ENCODE assay signal across 31 cellular contexts in the genomic region with DNA sequence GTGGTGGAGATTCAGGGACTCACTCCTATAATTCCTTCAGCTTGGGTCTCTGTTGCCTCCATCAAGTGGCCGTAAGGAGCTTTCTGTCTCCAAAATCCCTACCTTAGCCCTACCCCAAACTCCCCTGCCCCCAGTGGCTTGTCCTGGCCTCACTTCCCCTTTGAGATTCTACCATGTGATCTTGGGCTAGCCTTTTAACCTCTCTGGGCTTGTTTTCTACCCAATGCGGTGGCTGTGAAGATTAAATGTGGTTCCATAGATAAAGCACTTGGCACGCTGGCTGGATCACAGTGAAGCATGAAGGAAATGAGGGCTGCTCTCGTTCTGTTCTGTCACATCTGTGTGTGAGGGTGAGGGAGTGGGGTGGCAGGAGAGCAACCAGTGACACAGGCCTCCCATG. TPM values are rescaled to one million over a fixed set of nuclear protein-coding genes. Genes with fewer than 3 reads are reported as not detected.
DNase-seq lines count a peak whose midpoint lies in the region; ATAC-seq and TF ChIP-seq lines count a peak whose summit lies in the region.
"Had no signal": no experiment of that assay in that cellular context is flagged by ENCODE, and none has a peak within 500 bp of the region (broad histone marks: within the 10 kb centered on the region; RNA-seq: fewer than 3 reads in every experiment).

No MANE protein-coding gene starts in this region.

- no peak for TF ChIP-seq CTCF in hepatocyte (IDR thresholded peaks at IDR 0.05; ENCODE audit: poor library complexity)

- H3K4me1 Mint-ChIP-seq in dendritic cell treated with granulocyte-macrophage colony-stimulating factor and Interleukin-4, amounts not matched to agents 40 ng/mL and 50 ng/mL, for 4 days (ENCODE audit: low read depth) = peaks cover 59% of the 10 kb centered on the region
- H3K4me1 Mint-ChIP-seq: brain had no signal

- H3K36me3 ChIP-seq in BLaER1 treated with 17β-estradiol and CSF1 and Interleukin-3, amounts not matched to agents 10 nM and 100 nM = no peaks in the 10 kb centered on the region
- H3K36me3 ChIP-seq in hepatocyte (replicated peaks; ENCODE audit: insufficient read depth, low read depth) = no peaks in the 10 kb centered on the region
- H3K36me3 ChIP-seq: tibial nerve had no signal

- no peak overlapping the region for H3K27ac ChIP-seq in BLaER1 treated with 17β-estradiol and CSF1 and Interleukin-3, amounts not matched to agents 10 nM and 100 nM
- no peak overlapping the region for H3K27ac ChIP-seq in hepatocyte
- H3K27ac ChIP-seq: SK-N-MC, tibial nerve, VCaP had no signal

- no peaks in the 10 kb centered on the region for H3K27me3 ChIP-seq in BLaER1 treated with 17β-estradiol and CSF1 and Interleukin-3, amounts not matched to agents 10 nM and 100 nM
- peaks cover 6% of the 10 kb centered on the region for H3K27me3 ChIP-seq in hepatocyte
- H3K27me3 ChIP-seq: tibial nerve had no signal

- WGBS in hepatocyte (ENCODE audit: low lambda C conversion rate, missing lambda C conversion rate) = 63% methylated on average over 4 of the region's 4 CpGs

- no peaks in the 10 kb centered on the region for H3K79me2 ChIP-seq in hepatocyte

- DNase-seq in KBM-7 (peak; percentile 86), SKM-1 treated with dmso at 0.1 percent for 144 hours (lab: John Stamatoyannopoulos, UW; ENCODE audit: unreplicated experiment) (peak; percentile 74), inferior parietal cortex (ENCODE audit: extremely low spot score) (no peak), hepatocyte (ENCODE audit: low spot score) (no peak)
- DNase-seq: activated CD4-positive, alpha-beta T cell treated with anti-CD3 and anti-CD28 coated beads for 4 hours; activated CD8-positive, alpha-beta T cell treated with anti-CD3 and anti-CD28 coated beads, Interleukin-2, amount 10 ng/mL, durations not matched to agents 7 days and 5 days; amniotic stem cell; CD8-positive, alpha-beta memory T cell; DMS153; mucosa of descending colon; natural killer cell; NCI-H1417 treated with DMSO at 0.1 percent for 48 hours; NCI-H2081 treated with DMSO at 0.1 percent for 48 hours; NCI-H446 treated with DMSO at 0.1 percent for 48 hours; occipital lobe; stimulated activated CD4-positive, alpha-beta T cell treated with anti-CD3 and anti-CD28 coated beads, Interleukin-4, amount 100 ng/mL, for 24 hours; T-helper 17 cell had no signal

- 0 out of 22 replicates have a peak, but pooled peaks cover 0 to 10% (median 0%) of the 10 kb centered on the region in 11 experiments for H4K20me1 ChIP-seq in BLaER1 treated with 17β-estradiol and CSF1 and Interleukin-3, amounts not matched to agents 10 nM and 100 nM
- no peaks in the 10 kb centered on the region for H4K20me1 ChIP-seq in hepatocyte (ENCODE audit: insufficient read depth, poor library complexity, severe bottlenecking)

- in situ Hi-C loops in KBM-7 (cut with MboI; ENCODE audit: low pct_unique_long_range_greater_than_20kb, low sequenced_read_pairs) = no loop called here

- ATAC-seq in GM18870 (IDR thresholded peaks at IDR 0.05; ENCODE audit: unreplicated experiment) (no peak), HG02970 (IDR thresholded peaks at IDR 0.05; ENCODE audit: low FRiP score, unreplicated experiment) (no peak)
- ATAC-seq: activated CD8-positive, alpha-beta T cell treated with anti-CD3 and anti-CD28 coated beads, Interleukin-2, amount 10 ng/mL, durations not matched to agents 7 days and 5 days; activated T-helper 17 cell treated with anti-CD3 and anti-CD28 coated beads, Interleukin-2, amount 50 U/mL, for 72 hours; mucosa of descending colon; natural killer cell; T-helper 17 cell had no signal

- intact Hi-C loops in dendritic cell treated with granulocyte-macrophage colony-stimulating factor and Interleukin-4, amounts not matched to agents 40 ng/mL and 50 ng/mL, for 4 days (cut with micrococcal nuclease) = no loop called here

- H3K27ac Mint-ChIP-seq in dendritic cell treated with granulocyte-macrophage colony-stimulating factor and Interleukin-4, amounts not matched to agents 40 ng/mL and 50 ng/mL, for 4 days = peak overlapping the region; percentile 65
- H3K27ac Mint-ChIP-seq: activated CD8-positive, alpha-beta T cell treated with anti-CD3 and anti-CD28 coated beads, Interleukin-2, amount 10 ng/mL, durations not matched to agents 7 days and 5 days; activated naive CD4-positive, alpha-beta T cell treated with anti-CD3 and anti-CD28 coated beads, Interleukin-2, amount 50 U/mL, for 24 hours; activated T-helper 17 cell treated with anti-CD3 and anti-CD28 coated beads, Interleukin-2, amount 50 U/mL, for 72 hours; brain; natural killer cell had no signal

- H3K9me2 ChIP-seq in hepatocyte (replicated peaks; ENCODE audit: insufficient read depth) = no peaks in the 10 kb centered on the region

- peaks cover 15 to 24% (median 19%) of the 10 kb centered on the region in 10 experiments; a peak in 19 of 20 replicates for H3K4me1 ChIP-seq in BLaER1 treated with 17β-estradiol and CSF1 and Interleukin-3, amounts not matched to agents 10 nM and 100 nM
- H3K4me1 ChIP-seq in hepatocyte (ENCODE audit: insufficient read depth) = no peaks in the 10 kb centered on the region

- no peak overlapping the region for H3K9ac ChIP-seq in BLaER1 treated with 17β-estradiol and CSF1 and Interleukin-3, amounts not matched to agents 10 nM and 100 nM

- H3K4me3 Mint-ChIP-seq in dendritic cell treated with granulocyte-macrophage colony-stimulating factor and Interleukin-4, amounts not matched to agents 40 ng/mL and 50 ng/mL, for 4 days = no peak overlapping the region
- H3K4me3 Mint-ChIP-seq: activated CD8-positive, alpha-beta T cell treated with anti-CD3 and anti-CD28 coated beads, Interleukin-2, amount 10 ng/mL, durations not matched to agents 7 days and 5 days; activated naive CD4-positive, alpha-beta T cell treated with anti-CD3 and anti-CD28 coated beads, Interleukin-2, amount 50 U/mL, for 24 hours; activated T-helper 17 cell treated with anti-CD3 and anti-CD28 coated beads, Interleukin-2, amount 50 U/mL, for 72 hours; brain; CD8-positive, alpha-beta memory T cell; natural killer cell; T-helper 17 cell had no signal

- no peak overlapping the region for H3K4me3 ChIP-seq in BLaER1 treated with 17β-estradiol and CSF1 and Interleukin-3, amounts not matched to agents 10 nM and 100 nM
- no peak overlapping the region for H3K4me3 ChIP-seq in hepatocyte
- H3K4me3 ChIP-seq: mucosa of descending colon, SK-N-MC, tibial nerve had no signal

- H3K4me2 ChIP-seq in BLaER1 treated with 17β-estradiol and CSF1 and Interleukin-3, amounts not matched to agents 10 nM and 100 nM = peak overlapping the region; percentile 2 to 74 (median 60); a peak in 21 of 22 replicates
- no peak overlapping the region for H3K4me2 ChIP-seq in hepatocyte

- no peaks in the 10 kb centered on the region for H3K9me3 Mint-ChIP-seq in dendritic cell treated with granulocyte-macrophage colony-stimulating factor and Interleukin-4, amounts not matched to agents 40 ng/mL and 50 ng/mL, for 4 days
- H3K9me3 Mint-ChIP-seq: activated naive CD4-positive, alpha-beta T cell treated with anti-CD3 and anti-CD28 coated beads, Interleukin-2, amount 50 U/mL, for 24 hours; activated T-helper 17 cell treated with anti-CD3 and anti-CD28 coated beads, Interleukin-2, amount 50 U/mL, for 72 hours; CD8-positive, alpha-beta memory T cell; natural killer cell had no signal

- no peaks in the 10 kb centered on the region for H3K36me3 Mint-ChIP-seq in dendritic cell treated with granulocyte-macrophage colony-stimulating factor and Interleukin-4, amounts not matched to agents 40 ng/mL and 50 ng/mL, for 4 days (ENCODE audit: low read depth)
- H3K36me3 Mint-ChIP-seq: activated naive CD4-positive, alpha-beta T cell treated with anti-CD3 and anti-CD28 coated beads, Interleukin-2, amount 50 U/mL, for 24 hours; brain; CD8-positive, alpha-beta memory T cell; natural killer cell had no signal

- H3K27me3 Mint-ChIP-seq in dendritic cell treated with granulocyte-macrophage colony-stimulating factor and Interleukin-4, amounts not matched to agents 40 ng/mL and 50 ng/mL, for 4 days = peaks cover 28% of the 10 kb centered on the region
- H3K27me3 Mint-ChIP-seq: activated naive CD4-positive, alpha-beta T cell treated with anti-CD3 and anti-CD28 coated beads, Interleukin-2, amount 50 U/mL, for 24 hours had no signal

- H2AFZ ChIP-seq in hepatocyte = no peak overlapping the region

- no peaks in the 10 kb centered on the region for H3K9me3 ChIP-seq in BLaER1 treated with 17β-estradiol and CSF1 and Interleukin-3, amounts not matched to agents 10 nM and 100 nM (replicated peaks in 1 of 11)
- H3K9me3 ChIP-seq in hepatocyte (ENCODE audit: low read depth) = no peaks in the 10 kb centered on the region
- H3K9me3 ChIP-seq: mucosa of descending colon, tibial nerve had no signal

RNA-seq across cellular contexts. Expression of a gene that starts 43.6 kb away (rescaled TPM):
- total RNA-seq in hepatocyte = 40.3 and 44.5 TPM in 2 replicates
- 61.1 and 61.8 TPM in 2 replicates for polyA plus RNA-seq in hepatocyte

RNA-seq across cellular contexts. Expression of a gene that starts 51.9 kb away (rescaled TPM):
- not detected in 2 replicates for total RNA-seq in hepatocyte
- polyA plus RNA-seq in hepatocyte = 0.32 TPM in 1 of 2 replicates, not detected in the other
- total RNA-seq: CD8-positive, alpha-beta memory T cell; chondrocyte; frontal cortex; lung microvascular endothelial cell; MCF 10A; mucosa of descending colon; natural killer cell; occipital lobe; T-helper 17 cell; tibial nerve had no signal
- polyA plus RNA-seq: CD8-positive, alpha-beta memory T cell had no signal

Comparison
In these comparisons a context has a peak if more than half of its experiments do, and no peak if none do; other contexts are left out.
1. DNase-seq: peak in KBM-7 (single experiment) and SKM-1 treated with dmso at 0.1 percent for 144 hours (single experiment); none in inferior parietal cortex (single experiment) and hepatocyte (single experiment).